In genomic region chr15:70395164-70395563, GRCh38 we compare ENCODE assay signal across 20 cellular contexts.
A peak's percentile ranks its signal among the peaks of the same experiment; 100 is the strongest.
DNase-seq lines count a peak whose midpoint lies in the region; ATAC-seq and TF ChIP-seq lines count a peak whose summit lies in the region.
"Had no signal": no experiment of that assay in that cellular context is flagged by ENCODE, and none has a peak within 500 bp of the region (broad histone marks: within the 10 kb centered on the region; RNA-seq: fewer than 3 reads in every experiment).

No MANE protein-coding gene starts in this region.

- no peak for TF ChIP-seq RAD21 in IMR-90 (IDR thresholded peaks at IDR 0.05; ENCODE audit: low read length)

- intact Hi-C loops in IMR-90 (cut with micrococcal nuclease) (no loop called here), tibial artery (cut with DNase I; ENCODE audit: low total_unique reads) (no loop called here), A673 (cut with micrococcal nuclease; ENCODE audit: unreplicated experiment) (no loop called here)

- H3K36me3 Mint-ChIP-seq in activated naive CD4-positive, alpha-beta T cell treated with anti-CD3 and anti-CD28 coated beads, Interleukin-2, amount 10 ng/mL, durations not matched to agents 7 days and 5 days = no peaks in the 10 kb centered on the region
- H3K36me3 Mint-ChIP-seq: IgD-negative memory B cell had no signal

- peaks cover 56% of the 10 kb centered on the region for H3K27me3 Mint-ChIP-seq in activated naive CD4-positive, alpha-beta T cell treated with anti-CD3 and anti-CD28 coated beads, Interleukin-2, amount 10 ng/mL, durations not matched to agents 7 days and 5 days
- H3K27me3 Mint-ChIP-seq: CD4-positive, alpha-beta T cell had no signal

- H3K56ac ChIP-seq in IMR-90 (ENCODE audit: extremely low read depth, insufficient read depth, low read length) = no peak overlapping the region

- H3K27ac Mint-ChIP-seq in activated naive CD4-positive, alpha-beta T cell treated with anti-CD3 and anti-CD28 coated beads, Interleukin-2, amount 10 ng/mL, durations not matched to agents 7 days and 5 days = no peak overlapping the region
- H3K27ac Mint-ChIP-seq: CD4-positive, alpha-beta T cell; GM23338; HFFc6; IgD-negative memory B cell had no signal

- H3K9me1 ChIP-seq in IMR-90 (ENCODE audit: insufficient read depth, low read length) = no peaks in the 10 kb centered on the region

- ATAC-seq in IMR-90 (ENCODE audit: low read depth) = no peak
- ATAC-seq in GM18909 (IDR thresholded peaks at IDR 0.05; ENCODE audit: poor library complexity, unreplicated experiment) = no peak
- ATAC-seq: GM23338, HCT116 had no signal

- CTCF ChIA-PET in IMR-90 (lab: Yijun Ruan, JAX) (no interaction called here), A673 (lab: Charles Lee) (no interaction called here)
- CTCF ChIA-PET in activated naive CD4-positive, alpha-beta T cell treated with anti-CD3 and anti-CD28 coated beads, Interleukin-2, amount 10 ng/mL, durations not matched to agents 7 days and 5 days (lab: Charles Lee) = no interaction called here

- no peak overlapping the region for H2BK15ac ChIP-seq in IMR-90 (ENCODE audit: low read depth, low read length)

- H4K8ac ChIP-seq in IMR-90 (ENCODE audit: low read depth in 2 of 2, low read length in 2 of 2) = no peak overlapping the region

- no peaks in the 10 kb centered on the region for H3K4me1 Mint-ChIP-seq in activated naive CD4-positive, alpha-beta T cell treated with anti-CD3 and anti-CD28 coated beads, Interleukin-2, amount 10 ng/mL, durations not matched to agents 7 days and 5 days

- no peak overlapping the region for H3K14ac ChIP-seq in IMR-90 (replicated peaks; ENCODE audit: low read depth, low read length)

- dilution Hi-C loops in IMR-90 (cut with HindIII; ENCODE audit: low sequenced_read_pairs, unreplicated experiment) = no loop called here

- H4K91ac ChIP-seq in IMR-90 (ENCODE audit: insufficient read depth, low read depth, low read length) = no peak overlapping the region

- TF ChIP-seq CTCF in IMR-90 (conservative IDR thresholded peaks at IDR 0.05; ENCODE audit: low read depth, low read length) (no peak), tibial artery (IDR thresholded peaks at IDR 0.05) (no peak), A673 (conservative IDR thresholded peaks at IDR 0.05; ENCODE audit: low read depth, low read length) (no peak)

- no peaks in the 10 kb centered on the region for H3K9me3 ChIP-seq in IMR-90 (ENCODE audit: control insufficient read depth, insufficient read depth, low read length)
- no peaks in the 10 kb centered on the region for H3K9me3 ChIP-seq in tibial artery
- H3K9me3 ChIP-seq in A673 (ENCODE audit: low read depth, low read length, poor library complexity, severe bottlenecking) = no peaks in the 10 kb centered on the region
- H3K9me3 ChIP-seq: BE2C, Caco-2 had no signal

- 86% methylated on average over 7 of the region's 11 CpGs; no CpG with 5 or more reads in 1 of the 2 experiments for WGBS in IMR-90 (ENCODE audit: extremely low coverage in 2 of 2, insufficient read length in 1 of 2), 2 experiments

- H3K4ac ChIP-seq in IMR-90 (ENCODE audit: low read depth, low read length) = no peak overlapping the region

- no peak overlapping the region for H2BK120ac ChIP-seq in IMR-90 (ENCODE audit: low read depth, low read length)

- no peak for TF ChIP-seq POLR2A in IMR-90 (IDR thresholded peaks at IDR 0.05; ENCODE audit: low read depth, low read length)

- H3K4me2 ChIP-seq in IMR-90 (ENCODE audit: low read depth, low read length) = no peak overlapping the region
- H3K4me2 ChIP-seq: GM23338 had no signal

- H2AK9ac ChIP-seq in IMR-90 (replicated peaks; ENCODE audit: low read depth, low read length, poor library complexity) = peak overlapping the region; percentile 52

- H3K18ac ChIP-seq in IMR-90 (ENCODE audit: low read depth, low read length) = no peak overlapping the region

- H3K36me3 ChIP-seq in IMR-90 (ENCODE audit: control insufficient read depth, insufficient read depth, low read length) (no peaks in the 10 kb centered on the region), tibial artery (no peaks in the 10 kb centered on the region), A673 (ENCODE audit: insufficient read depth, low read length, poor library complexity, severe bottlenecking) (no peaks in the 10 kb centered on the region)
- H3K36me3 ChIP-seq: BE2C had no signal

- BruUV-seq in IMR-90 (replicated peaks; lab: Mats Ljungman, UMichigan) (no TSS peak), A673 (replicated peaks; lab: Mats Ljungman, UMichigan) (no TSS peak)

- H3K27ac ChIP-seq in IMR-90 (ENCODE audit: insufficient read depth, low read length) (no peak overlapping the region), tibial artery (peak overlapping the region; percentile 8 to 45), A673 (ENCODE audit: low read depth, low read length, poor library complexity, severe bottlenecking) (no peak overlapping the region)
- H3K27ac ChIP-seq: C4-2B, HL-60 had no signal

- H4K5ac ChIP-seq in IMR-90 (ENCODE audit: low read depth, low read length) = no peak overlapping the region

- H3K27me3 ChIP-seq in IMR-90 (ENCODE audit: control insufficient read depth, insufficient read depth, low read length) (peaks cover 45% of the 10 kb centered on the region), tibial artery (no peaks in the 10 kb centered on the region), A673 (replicated peaks; ENCODE audit: insufficient read depth, low read depth, low read length, poor library complexity) (no peaks in the 10 kb centered on the region)
- H3K27me3 ChIP-seq: BE2C had no signal

- DNase-seq in IMR-90 = no peak
- peak; percentile 72 for DNase-seq in mesenteric fat pad (ENCODE audit: low spot score)
- DNase-seq in tibial artery = peak in 1 of 2 donors; percentile 58
- no peak for DNase-seq in A673 (ENCODE audit: low spot score)
- DNase-seq in activated naive CD4-positive, alpha-beta T cell treated with anti-CD3 and anti-CD28 coated beads, Interleukin-2, amount 10 ng/mL, durations not matched to agents 7 days and 5 days = no peak
- DNase-seq: ACHN; BE2C; Caco-2; CD4-positive, alpha-beta T cell; DMS153; DMS79; GDM1; H7; HFFc6 had no signal

- no peaks in the 10 kb centered on the region for H3K4me1 ChIP-seq in IMR-90 (ENCODE audit: control insufficient read depth, insufficient read depth, low read length)
- H3K4me1 ChIP-seq in tibial artery = peaks cover 0 to 27% (median 23%) of the 10 kb centered on the region in 4 donors
- no peaks in the 10 kb centered on the region for H3K4me1 ChIP-seq in A673 (ENCODE audit: insufficient read depth, low read length, poor library complexity, severe bottlenecking)
- H3K4me1 ChIP-seq: Caco-2 had no signal

- no peak overlapping the region for H3K23ac ChIP-seq in IMR-90 (ENCODE audit: low read depth, low read length)

- H2AK5ac ChIP-seq in IMR-90 (ENCODE audit: low read depth, low read length) = no peak overlapping the region

- no peak overlapping the region for H3K9ac ChIP-seq in IMR-90 (ENCODE audit: low read depth, low read length)

- no peak overlapping the region for H3K4me3 ChIP-seq in IMR-90 (ENCODE audit: insufficient read depth, low read depth, low read length)
- no peak overlapping the region for H3K4me3 ChIP-seq in tibial artery
- no peak overlapping the region for H3K4me3 ChIP-seq in A673 (ENCODE audit: low read depth, low read length, poor library complexity, severe bottlenecking)
- H3K4me3 ChIP-seq: GM23338 had no signal

- POLR2A ChIA-PET in IMR-90 (lab: Charles Lee; ENCODE audit: unreplicated experiment) (no interaction called here), A673 (lab: Charles Lee; ENCODE audit: low non-redundant PET) (interaction anchor here (0.6 kb wide), 1 partner anchor 1938 kb away, joined by 5 read pairs; no protein-coding TSS in a partner anchor)

- no peak overlapping the region for H2BK20ac ChIP-seq in IMR-90 (ENCODE audit: low read depth, low read length)

- no peaks in the 10 kb centered on the region for H3K79me1 ChIP-seq in IMR-90 (ENCODE audit: low read depth in 1 of 2, low read length in 2 of 2)

- no peak overlapping the region for H2AFZ ChIP-seq in IMR-90 (replicated peaks; ENCODE audit: low read length, poor library complexity)
- H2AFZ ChIP-seq: GM23338 had no signal

- in situ Hi-C loops in IMR-90 (cut with MboI; ENCODE audit: low sequenced_read_pairs) = no loop called here

- no peak overlapping the region for H2BK5ac ChIP-seq in IMR-90 (ENCODE audit: low read depth, low read length, poor library complexity, severe bottlenecking)

- no peaks in the 10 kb centered on the region for H4K20me1 ChIP-seq in IMR-90 (ENCODE audit: insufficient read depth, low read length)

- no peaks in the 10 kb centered on the region for H3K9me3 Mint-ChIP-seq in activated naive CD4-positive, alpha-beta T cell treated with anti-CD3 and anti-CD28 coated beads, Interleukin-2, amount 10 ng/mL, durations not matched to agents 7 days and 5 days
- H3K9me3 Mint-ChIP-seq: CD4-positive, alpha-beta T cell; HFFc6 had no signal

- H3K4me3 Mint-ChIP-seq in activated naive CD4-positive, alpha-beta T cell treated with anti-CD3 and anti-CD28 coated beads, Interleukin-2, amount 10 ng/mL, durations not matched to agents 7 days and 5 days = no peak overlapping the region
- H3K4me3 Mint-ChIP-seq: CD4-positive, alpha-beta T cell; GM23338; HFFc6; IgD-negative memory B cell had no signal

TF ChIP-seq in IMR-90, 13 proteins besides CTCF, POLR2A, EP300 and RAD21:
- TF ChIP-seq, protein P1, sequence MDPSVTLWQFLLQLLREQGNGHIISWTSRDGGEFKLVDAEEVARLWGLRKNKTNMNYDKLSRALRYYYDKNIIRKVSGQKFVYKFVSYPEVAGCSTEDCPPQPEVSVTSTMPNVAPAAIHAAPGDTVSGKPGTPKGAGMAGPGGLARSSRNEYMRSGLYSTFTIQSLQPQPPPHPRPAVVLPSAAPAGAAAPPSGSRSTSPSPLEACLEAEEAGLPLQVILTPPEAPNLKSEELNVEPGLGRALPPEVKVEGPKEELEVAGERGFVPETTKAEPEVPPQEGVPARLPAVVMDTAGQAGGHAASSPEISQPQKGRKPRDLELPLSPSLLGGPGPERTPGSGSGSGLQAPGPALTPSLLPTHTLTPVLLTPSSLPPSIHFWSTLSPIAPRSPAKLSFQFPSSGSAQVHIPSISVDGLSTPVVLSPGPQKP (IDR thresholded peaks at IDR 0.05; ENCODE audit: borderline replicate concordance, low read depth, low read length) = no peak
- TF ChIP-seq SMC3 (IDR thresholded peaks at IDR 0.05; ENCODE audit: low read depth, low read length) = no peak
- TF ChIP-seq MAFK (IDR thresholded peaks at IDR 0.05; ENCODE audit: low read depth, low read length) = no peak
- TF ChIP-seq NFE2L2 (IDR thresholded peaks at IDR 0.05; ENCODE audit: low read depth, low read length) = no peak
- TF ChIP-seq CHD1 (IDR thresholded peaks at IDR 0.05; ENCODE audit: low read depth, low read length) = no peak
- no peak for TF ChIP-seq RFX5 (IDR thresholded peaks at IDR 0.05; ENCODE audit: low read depth, low read length)
- TF ChIP-seq MXI1 (IDR thresholded peaks at IDR 0.05; ENCODE audit: borderline replicate concordance, low read depth, low read length) = no peak
- TF ChIP-seq RCOR1 (IDR thresholded peaks at IDR 0.05; ENCODE audit: insufficient replicate concordance, low read length) = no peak
- TF ChIP-seq CEBPB (IDR thresholded peaks at IDR 0.05; ENCODE audit: low read depth, low read length) = no peak
- TF ChIP-seq MAZ (IDR thresholded peaks at IDR 0.05; ENCODE audit: borderline replicate concordance, low read depth, low read length) = no peak

Comparison
In these comparisons a context has a peak if more than half of its experiments do, and no peak if none do; other contexts are left out.
1. H3K27ac ChIP-seq: peak in tibial artery (2 of 2); none in IMR-90 (single experiment) and A673 (single experiment).